14 cellular contexts compared by ENCODE assay signal in genomic region chr6:119331676-119332286, GRCh38.
"Had no signal": no experiment of that assay in that cellular context is flagged by ENCODE, and none has a peak within 500 bp of the region (broad histone marks: within the 10 kb centered on the region; RNA-seq: fewer than 3 reads in every experiment).

No MANE protein-coding gene starts in this region.

- DNase-seq: activated B cell treated with CpG ODN at 0.5 μM for 24 hours; activated naive CD4-positive, alpha-beta T cell treated with anti-CD3 and anti-CD28 coated beads, Interleukin-2, amount 50 U/mL, for 16 hours; amniotic stem cell; effector memory CD8-positive, alpha-beta T cell; mesendoderm; nephron progenitor cell; stimulated activated CD4-positive, alpha-beta T cell treated with anti-CD3 and anti-CD28 coated beads, Interleukin-2, amount 100 ng/mL, for 48 hours; stimulated activated naive CD8-positive, alpha-beta T cell treated with anti-CD3 and anti-CD28 coated beads, Interleukin-15, Interleukin-2, amounts not matched to agents 100 U/mL and 50 U/mL, for 24 hours; upper lobe of left lung had no signal

- H3K4me3 Mint-ChIP-seq: activated B cell treated with CpG ODN at 0.5 μM for 24 hours; activated T-helper 17 cell treated with anti-CD3 and anti-CD28 coated beads, Interleukin-2, amount 50 U/mL, for 72 hours; brain; central memory CD8-positive, alpha-beta T cell; effector memory CD8-positive, alpha-beta T cell; nephron progenitor cell had no signal

- H3K27me3 ChIP-seq: gastroesophageal sphincter, suprapubic skin, upper lobe of left lung had no signal

- H3K27ac Mint-ChIP-seq: activated B cell treated with CpG ODN at 0.5 μM for 24 hours; activated T-helper 17 cell treated with anti-CD3 and anti-CD28 coated beads, Interleukin-2, amount 50 U/mL, for 72 hours; brain; effector memory CD8-positive, alpha-beta T cell; nephron progenitor cell had no signal

- H3K27me3 Mint-ChIP-seq: activated B cell treated with CpG ODN at 0.5 μM for 24 hours; activated T-helper 17 cell treated with anti-CD3 and anti-CD28 coated beads, Interleukin-2, amount 50 U/mL, for 72 hours; central memory CD8-positive, alpha-beta T cell; effector memory CD8-positive, alpha-beta T cell had no signal

- H3K9me3 Mint-ChIP-seq: activated B cell treated with CpG ODN at 0.5 μM for 24 hours; activated T-helper 17 cell treated with anti-CD3 and anti-CD28 coated beads, Interleukin-2, amount 50 U/mL, for 72 hours; brain; central memory CD8-positive, alpha-beta T cell; effector memory CD8-positive, alpha-beta T cell; nephron progenitor cell had no signal

- H3K27ac ChIP-seq: gastroesophageal sphincter, suprapubic skin, upper lobe of left lung had no signal

- H3K4me3 ChIP-seq: gastroesophageal sphincter, suprapubic skin, upper lobe of left lung had no signal

- H3K36me3 Mint-ChIP-seq: brain had no signal

- ATAC-seq: activated T-helper 17 cell treated with anti-CD3 and anti-CD28 coated beads, Interleukin-2, amount 50 U/mL, for 72 hours; effector memory CD8-positive, alpha-beta T cell; gastroesophageal sphincter; stimulated activated naive CD8-positive, alpha-beta T cell treated with anti-CD3 and anti-CD28 coated beads, Interleukin-15, Interleukin-2, amounts not matched to agents 100 U/mL and 50 U/mL, for 24 hours had no signal

- H3K9me3 ChIP-seq: gastroesophageal sphincter, suprapubic skin, upper lobe of left lung had no signal
